1 cellular context compared by ENCODE assay signal in genomic region chr12:124921200-124922008, GRCh38.
TF ChIP-seq lines count a peak whose summit lies in the region.

No MANE protein-coding gene starts in this region.

TF ChIP-seq in HepG2, 621 proteins besides CTCF, POLR2A, EP300 and RAD21 (continued from another document and continues in another):
- no peak for TF ChIP-seq ZBTB4 (CRISPR knock-in tag; IDR thresholded peaks at IDR 0.05; ENCODE audit: borderline replicate concordance)
- no peak for TF ChIP-seq ZNF619 (CRISPR knock-in tag; IDR thresholded peaks at IDR 0.05)
- TF ChIP-seq GABPA (IDR thresholded peaks at IDR 0.05; ENCODE audit: low read depth, low read length), result no peak
- TF ChIP-seq GABPA (CRISPR knock-in tag; IDR thresholded peaks at IDR 0.05; ENCODE audit: low read depth), result no peak
- peak; percentile 59 for TF ChIP-seq PRPF4 (IDR thresholded peaks at IDR 0.05; ENCODE audit: low read depth, low read length, poor library complexity, severe bottlenecking)
- TF ChIP-seq HBP1 (CRISPR knock-in tag; IDR thresholded peaks at IDR 0.05; ENCODE audit: low read depth), result 0 out of 2 replicates have a peak, but pooled peaks have one; percentile 43
- TF ChIP-seq GATAD1 (CRISPR knock-in tag; IDR thresholded peaks at IDR 0.05), result no peak
- TF ChIP-seq GFI1 (CRISPR knock-in tag; IDR thresholded peaks at IDR 0.05; ENCODE audit: borderline replicate concordance), result no peak; the same call in 1 of the 2 replicates
- no peak; the same call in 1 of the 2 replicates for TF ChIP-seq PHF21A (CRISPR knock-in tag; IDR thresholded peaks at IDR 0.05)
- TF ChIP-seq FOSL2 (CRISPR knock-in tag; IDR thresholded peaks at IDR 0.05), result peak; percentile 19; the same call in 1 of the 2 replicates
- TF ChIP-seq ZNF264 (CRISPR knock-in tag; IDR thresholded peaks at IDR 0.05), result no peak
- TF ChIP-seq HNRNPH1 (optimal IDR thresholded peaks at IDR 0.05; ENCODE audit: low read depth, low read length), result peak; percentile 91
- TF ChIP-seq KLF9 (CRISPR knock-in tag; IDR thresholded peaks at IDR 0.05; ENCODE audit: low read depth), result no peak
- no peak for TF ChIP-seq ZNF704 (CRISPR knock-in tag; IDR thresholded peaks at IDR 0.05; ENCODE audit: borderline replicate concordance)
- 0 out of 2 replicates have a peak, but pooled peaks have one; percentile 19 for TF ChIP-seq MBNL3 (CRISPR knock-in tag; conservative IDR thresholded peaks at IDR 0.05)
- TF ChIP-seq ZNF670 (CRISPR knock-in tag; IDR thresholded peaks at IDR 0.05; ENCODE audit: borderline replicate concordance), result no peak
- TF ChIP-seq ZNF12 (CRISPR knock-in tag; IDR thresholded peaks at IDR 0.05), result no peak
- no peak for TF ChIP-seq ZNF562 (CRISPR knock-in tag; IDR thresholded peaks at IDR 0.05; ENCODE audit: borderline replicate concordance)
- peak; percentile 44; the same call in 1 of the 2 replicates for TF ChIP-seq HOXA3 (CRISPR knock-in tag; IDR thresholded peaks at IDR 0.05)
- 0 out of 2 replicates have a peak, but pooled peaks have one; percentile 46 for TF ChIP-seq CBX5 (CRISPR knock-in tag; IDR thresholded peaks at IDR 0.05; ENCODE audit: borderline replicate concordance)
- TF ChIP-seq CEBPZ (IDR thresholded peaks at IDR 0.05; ENCODE audit: low read length), result no peak
- no peak for TF ChIP-seq FOXC1 (CRISPR knock-in tag; IDR thresholded peaks at IDR 0.05; ENCODE audit: borderline replicate concordance)
- TF ChIP-seq ZNF558 (CRISPR knock-in tag; IDR thresholded peaks at IDR 0.05; ENCODE audit: borderline replicate concordance), result 0 out of 2 replicates have a peak, but pooled peaks have one; percentile 52
- TF ChIP-seq E2F1 (CRISPR knock-in tag; IDR thresholded peaks at IDR 0.05), result no peak
- peak; percentile 47 for TF ChIP-seq SAP130 (CRISPR knock-in tag; IDR thresholded peaks at IDR 0.05; ENCODE audit: low read depth)
- TF ChIP-seq ZFX (CRISPR knock-in tag; IDR thresholded peaks at IDR 0.05; ENCODE audit: low read depth), result peak; percentile 49; the same call in 1 of the 2 replicates
- no peak for TF ChIP-seq MTF2 (CRISPR knock-in tag; IDR thresholded peaks at IDR 0.05; ENCODE audit: borderline replicate concordance)
- TF ChIP-seq ZSCAN29 (CRISPR knock-in tag; conservative IDR thresholded peaks at IDR 0.05), result no peak
- no peak for TF ChIP-seq ZNF720 (CRISPR knock-in tag; IDR thresholded peaks at IDR 0.05)
- TF ChIP-seq ZHX1 (CRISPR knock-in tag; IDR thresholded peaks at IDR 0.05; ENCODE audit: low read depth), result 0 out of 2 replicates have a peak, but pooled peaks have one; percentile 43
- peak; percentile 93; the same call in 1 of the 2 replicates for TF ChIP-seq MAF1 (CRISPR knock-in tag; IDR thresholded peaks at IDR 0.05; ENCODE audit: borderline replicate concordance)
- peak; percentile 80; the same call in 1 of the 2 replicates for TF ChIP-seq GTF3A (CRISPR knock-in tag; conservative IDR thresholded peaks at IDR 0.05)
- no peak for TF ChIP-seq WIZ (CRISPR knock-in tag; IDR thresholded peaks at IDR 0.05)
- TF ChIP-seq ASH2L (IDR thresholded peaks at IDR 0.05; ENCODE audit: insufficient read length, low read depth, low read length), result peak; percentile 39
- TF ChIP-seq SP2 (CRISPR knock-in tag; IDR thresholded peaks at IDR 0.05), result no peak
- TF ChIP-seq RFX5 (IDR thresholded peaks at IDR 0.05; ENCODE audit: low read depth, low read length), result no peak
- TF ChIP-seq ADNP (CRISPR knock-in tag; IDR thresholded peaks at IDR 0.05), result no peak
- no peak for TF ChIP-seq ZNF781 (CRISPR knock-in tag; IDR thresholded peaks at IDR 0.05; ENCODE audit: borderline replicate concordance, not compliant biosample characterization)
- no peak for TF ChIP-seq ZNF761 (CRISPR knock-in tag; conservative IDR thresholded peaks at IDR 0.05)
- TF ChIP-seq IRF1 (CRISPR knock-in tag; IDR thresholded peaks at IDR 0.05; ENCODE audit: low read depth), result 0 out of 2 replicates have a peak, but pooled peaks have one; percentile 38
- no peak for TF ChIP-seq NFIC (IDR thresholded peaks at IDR 0.05; ENCODE audit: low read length)
- no peak for TF ChIP-seq ZNF142 (CRISPR knock-in tag; IDR thresholded peaks at IDR 0.05)
